Comparison of ENCODE assay signal across 15 cellular contexts in genomic region chr16:78105517-78105916, GRCh38. TPM values are rescaled to one million over a fixed set of nuclear protein-coding genes. Genes with fewer than 3 reads are reported as not detected.
DNase-seq lines count a peak whose midpoint lies in the region; ATAC-seq and TF ChIP-seq lines count a peak whose summit lies in the region.
"Had no signal": no experiment of that assay in that cellular context is flagged by ENCODE, and none has a peak within 500 bp of the region (broad histone marks: within the 10 kb centered on the region; RNA-seq: fewer than 3 reads in every experiment).

No MANE protein-coding gene starts in this region.

- no peaks in the 10 kb centered on the region for H3K27me3 Mint-ChIP-seq in activated T-cell treated with anti-CD3 and anti-CD28 coated beads, Interleukin-2, amount 50 U/mL, for 4 hours (ENCODE audit: low read depth)
- H3K27me3 Mint-ChIP-seq: CD8-positive, alpha-beta memory T cell had no signal

- CTCF ChIA-PET in A673 (lab: Charles Lee) = no interaction called here

- peaks cover 12% of the 10 kb centered on the region for H3K36me3 Mint-ChIP-seq in activated T-cell treated with anti-CD3 and anti-CD28 coated beads, Interleukin-2, amount 50 U/mL, for 4 hours (ENCODE audit: insufficient read depth)

- peaks cover 18% of the 10 kb centered on the region for H3K36me3 ChIP-seq in A673 (ENCODE audit: insufficient read depth, low read length, poor library complexity, severe bottlenecking)
- H3K36me3 ChIP-seq: SJCRH30 had no signal

- peaks cover 4% of the 10 kb centered on the region for H3K4me1 ChIP-seq in A673 (ENCODE audit: insufficient read depth, low read length, poor library complexity, severe bottlenecking)
- H3K4me1 ChIP-seq: SJCRH30 had no signal

- H3K9me3 Mint-ChIP-seq in activated T-cell treated with anti-CD3 and anti-CD28 coated beads, Interleukin-2, amount 50 U/mL, for 4 hours = no peaks in the 10 kb centered on the region
- H3K9me3 Mint-ChIP-seq: CD8-positive, alpha-beta memory T cell had no signal

- POLR2A ChIA-PET in A673 (lab: Charles Lee; ENCODE audit: low non-redundant PET) = no interaction called here

- no TSS peak for BruUV-seq in A673 (replicated peaks; lab: Mats Ljungman, UMichigan)

- TF ChIP-seq CTCF in A673 (conservative IDR thresholded peaks at IDR 0.05; ENCODE audit: low read depth, low read length) (no peak), epithelial cell of esophagus (IDR thresholded peaks at IDR 0.05; ENCODE audit: insufficient read depth, low read depth, low read length, missing control alignments) (no peak)

- H3K27me3 ChIP-seq in A673 (replicated peaks; ENCODE audit: insufficient read depth, low read depth, low read length, poor library complexity) = no peaks in the 10 kb centered on the region
- H3K27me3 ChIP-seq: BLaER1, SJCRH30 had no signal

- peak overlapping the region; percentile 37 for H3K27ac ChIP-seq in A673 (ENCODE audit: low read depth, low read length, poor library complexity, severe bottlenecking)
- H3K27ac ChIP-seq: BLaER1, SJCRH30 had no signal

- no peak overlapping the region for H3K4me3 ChIP-seq in A673 (ENCODE audit: low read depth, low read length, poor library complexity, severe bottlenecking)
- H3K4me3 ChIP-seq in epithelial cell of esophagus (ENCODE audit: low read length) = no peak overlapping the region
- H3K4me3 ChIP-seq: BLaER1, SJCRH30 had no signal

- no peaks in the 10 kb centered on the region for H3K9me3 ChIP-seq in A673 (ENCODE audit: low read depth, low read length, poor library complexity, severe bottlenecking)
- H3K9me3 ChIP-seq: BLaER1, SJCRH30 had no signal

- intact Hi-C loops in A673 (cut with micrococcal nuclease; ENCODE audit: unreplicated experiment) = no loop called here

- peaks cover 10% of the 10 kb centered on the region for H3K4me1 Mint-ChIP-seq in activated T-cell treated with anti-CD3 and anti-CD28 coated beads, Interleukin-2, amount 50 U/mL, for 4 hours (ENCODE audit: low read depth)

- no peak for DNase-seq in A673 (ENCODE audit: low spot score)
- DNase-seq in COLO668 (lab: John Stamatoyannopoulos, UW; ENCODE audit: unreplicated experiment) = peak; percentile 11
- DNase-seq in NCI-H345 (lab: John Stamatoyannopoulos, UW) = peak; percentile 48
- DNase-seq in epithelial cell of esophagus (ENCODE audit: low read depth) = peak; percentile 68
- no peak for DNase-seq in Ammon's horn (ENCODE audit: low spot score)
- DNase-seq in activated T-cell treated with anti-CD3 and anti-CD28 coated beads, Interleukin-2, amount 50 U/mL, for 4 hours = no peak
- DNase-seq: CD8-positive, alpha-beta memory T cell; H7; Karpas-422; NCI-H446; NCI-H82; SJCRH30 had no signal

- H3K4me3 Mint-ChIP-seq in activated T-cell treated with anti-CD3 and anti-CD28 coated beads, Interleukin-2, amount 50 U/mL, for 4 hours = no peak overlapping the region
- H3K4me3 Mint-ChIP-seq: CD8-positive, alpha-beta memory T cell had no signal

- ATAC-seq in GM21723 (IDR thresholded peaks at IDR 0.05; ENCODE audit: unreplicated experiment) (no peak), HG03432 (IDR thresholded peaks at IDR 0.05; ENCODE audit: unreplicated experiment) (no peak)
- no peak for ATAC-seq in activated T-cell treated with anti-CD3 and anti-CD28 coated beads, Interleukin-2, amount 50 U/mL, for 4 hours

RNA-seq across cellular contexts. Expression of gene WWOX, which starts 6.1 kb away (rescaled TPM):
- total RNA-seq in A673 (2021) = 79.9 and 82.6 TPM in 2 replicates
- total RNA-seq in activated T-cell treated with anti-CD3 and anti-CD28 coated beads, Interleukin-2, amount 50 U/mL, for 4 hours = 10 to 100 TPM; 13.9 to 19.1 (median 18.9) TPM

Comparison
In these comparisons a context has a peak if more than half of its experiments do, and no peak if none do; other contexts are left out.
1. DNase-seq: peak in COLO668 (single experiment), NCI-H345 (single experiment) and epithelial cell of esophagus (single experiment); none in A673 (single experiment), Ammon's horn (single experiment) and activated T-cell treated with anti-CD3 and anti-CD28 coated beads, Interleukin-2, amount 50 U/mL, for 4 hours (single experiment).